ENCODE assay signal across 27 cellular contexts in the genomic region with DNA sequence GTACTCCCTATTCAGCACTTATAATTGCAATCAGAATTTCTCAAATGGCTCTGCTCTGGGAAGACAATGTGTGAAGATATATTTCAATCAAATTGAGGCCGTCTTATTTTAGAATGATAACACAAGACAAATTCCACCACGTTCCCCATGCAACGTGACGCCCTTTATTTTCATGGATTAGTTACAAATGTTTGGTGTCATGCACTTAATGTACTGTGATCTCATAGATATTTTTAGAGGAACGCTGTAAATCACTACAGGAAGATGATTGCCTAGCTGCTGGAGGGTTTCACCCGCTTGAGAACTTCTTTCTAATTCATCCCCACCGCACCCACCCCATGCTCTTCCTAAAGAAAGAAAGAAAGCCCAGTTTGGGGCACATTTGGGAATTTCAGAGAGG.
DNase-seq lines count a peak whose midpoint lies in the region; ATAC-seq and TF ChIP-seq lines count a peak whose summit lies in the region.
"Had no signal": no experiment of that assay in that cellular context is flagged by ENCODE, and none has a peak within 500 bp of the region (broad histone marks: within the 10 kb centered on the region; RNA-seq: fewer than 3 reads in every experiment).

No MANE protein-coding gene starts in this region.

- H3F3A ChIP-seq in smooth muscle cell (ENCODE audit: low read depth), result no peaks in the 10 kb centered on the region

- peak overlapping the region; percentile 78 for H3K27ac ChIP-seq in smooth muscle cell (ENCODE audit: low read depth)
- H3K27ac ChIP-seq: body of pancreas, epithelial cell of prostate, foreskin keratinocyte, upper lobe of right lung had no signal

- H3K4me3 Mint-ChIP-seq in CD14-positive monocyte (no peak overlapping the region), T-helper 17 cell (no peak overlapping the region), immature natural killer cell (no peak overlapping the region)

- H3K9me3 Mint-ChIP-seq in CD14-positive monocyte, result peaks cover 0 to 4% (median 0%) of the 10 kb centered on the region in 7 donors
- H3K9me3 Mint-ChIP-seq in immature natural killer cell, result no peaks in the 10 kb centered on the region
- H3K9me3 Mint-ChIP-seq: CD4-positive, CD25-positive, alpha-beta regulatory T cell; naive B cell had no signal

- peaks cover 59 to 72% of the 10 kb centered on the region in 2 donors for H3K36me3 Mint-ChIP-seq in CD14-positive monocyte
- H3K36me3 Mint-ChIP-seq in T-helper 17 cell (ENCODE audit: low read depth), result peaks cover 7% of the 10 kb centered on the region
- peaks cover 14 to 20% (median 15%) of the 10 kb centered on the region in 3 donors for H3K36me3 Mint-ChIP-seq in immature natural killer cell

- H3K4me1 ChIP-seq in smooth muscle cell (ENCODE audit: low read depth), result peaks cover 27% of the 10 kb centered on the region

- H3K9ac ChIP-seq in smooth muscle cell (ENCODE audit: low read depth), result peak overlapping the region; percentile 34

- no peaks in the 10 kb centered on the region for H3K27me3 Mint-ChIP-seq in CD14-positive monocyte (ENCODE audit: low read depth in 3 of 3)
- no peaks in the 10 kb centered on the region for H3K27me3 Mint-ChIP-seq in T-helper 17 cell
- peaks cover 4 to 11% (median 4%) of the 10 kb centered on the region in 3 donors for H3K27me3 Mint-ChIP-seq in immature natural killer cell (ENCODE audit: low read depth in 3 of 3)
- H3K27me3 Mint-ChIP-seq: CD4-positive, CD25-positive, alpha-beta regulatory T cell; naive B cell had no signal

- H3K4me1 Mint-ChIP-seq in CD14-positive monocyte (peaks cover 63% of the 10 kb centered on the region), T-helper 17 cell (peaks cover 28% of the 10 kb centered on the region), immature natural killer cell (peaks cover 75 to 95% of the 10 kb centered on the region in 2 donors)

- H3K4me2 ChIP-seq in smooth muscle cell, result peak overlapping the region; percentile 56

- H3K9me3 ChIP-seq in T-helper 17 cell (ENCODE audit: control insufficient read depth, low read length, poor library complexity, severe bottlenecking) (no peaks in the 10 kb centered on the region), smooth muscle cell (replicated peaks; ENCODE audit: low read depth) (no peaks in the 10 kb centered on the region)
- H3K9me3 ChIP-seq: body of pancreas, upper lobe of right lung had no signal

- no peaks in the 10 kb centered on the region for H3K36me3 ChIP-seq in smooth muscle cell (ENCODE audit: low read depth)
- H3K36me3 ChIP-seq: upper lobe of right lung had no signal

- H2AFZ ChIP-seq in smooth muscle cell (ENCODE audit: low read depth), result no peak overlapping the region

- no peak for DNase-seq in CD14-positive monocyte (ENCODE audit: low spot score)
- DNase-seq in T-helper 17 cell, result no peak
- DNase-seq in immature natural killer cell, result no peak
- DNase-seq in smooth muscle cell (lab: John Stamatoyannopoulos, UW; ENCODE audit: unreplicated experiment), result no peak
- no peak for DNase-seq in stimulated activated CD4-positive, alpha-beta T cell treated with anti-CD3 and anti-CD28 coated beads, Interleukin-1b, Interleukin-23, amount 100 ng/mL, for 48 hours
- no peak for DNase-seq in hypothalamus (lab: John Stamatoyannopoulos, UW)
- no peak for DNase-seq in GM20000 (ENCODE audit: low spot score)
- DNase-seq: activated naive CD4-positive, alpha-beta T cell treated with Interleukin-2 at 50 U/mL for 16 hours; body of pancreas; CD4-positive, CD25-positive, alpha-beta regulatory T cell; effector CD4-positive, alpha-beta T cell; EL; foreskin keratinocyte; naive B cell; NCI-H1092 treated with DMSO at 0.1 percent for 48 hours; NCI-H187; NCI-H524 treated with DMSO at 0.1 percent for 48 hours; NK-92 treated with Interleukin-12 subunit alpha and Interleukin-12 subunit beta, amount 100 ng/mL, for 24 hours; SHP77; small intestine; stimulated activated CD4-positive, alpha-beta T cell treated with anti-CD3 and anti-CD28 coated beads, Interleukin-2, amount 100 ng/mL, for 24 hours; T1000; upper lobe of right lung had no signal

- H4K20me1 ChIP-seq in smooth muscle cell (ENCODE audit: low read depth), result no peaks in the 10 kb centered on the region

- intact Hi-C loops in CD14-positive monocyte (cut with micrococcal nuclease), result loop anchor here (10.0 kb wide), 2 partner anchors 111 to 121 kb away; a partner anchor contains a TSS

- peak overlapping the region in 5 of 7 donors; percentile 61 to 92 (median 87) for H3K27ac Mint-ChIP-seq in CD14-positive monocyte
- peak overlapping the region; percentile 21 for H3K27ac Mint-ChIP-seq in T-helper 17 cell
- H3K27ac Mint-ChIP-seq in immature natural killer cell, result peak overlapping the region in 5 of 6 donors; percentile 3 to 68 (median 55)

- no peak for ATAC-seq in T-helper 17 cell
- no peak for ATAC-seq in HG02642 (IDR thresholded peaks at IDR 0.05; ENCODE audit: poor library complexity, unreplicated experiment)
- ATAC-seq: body of pancreas, foreskin keratinocyte, K562, Panc1, upper lobe of right lung had no signal

- no peak overlapping the region for H3K4me3 ChIP-seq in smooth muscle cell
- H3K4me3 ChIP-seq: body of pancreas, K562, upper lobe of right lung had no signal

- peaks cover 19% of the 10 kb centered on the region for H3K27me3 ChIP-seq in smooth muscle cell (ENCODE audit: low read depth)
- H3K27me3 ChIP-seq: body of pancreas, upper lobe of right lung had no signal

- 67% methylated on average over 7 of the region's 7 CpGs for WGBS in smooth muscle cell (ENCODE audit: low lambda C conversion rate)

- H3K79me2 ChIP-seq in smooth muscle cell (ENCODE audit: low read depth), result no peaks in the 10 kb centered on the region

- no peak for TF ChIP-seq CTCF in CD14-positive monocyte (IDR thresholded peaks at IDR 0.05)
- TF ChIP-seq CTCF in smooth muscle cell (IDR thresholded peaks at IDR 0.05; ENCODE audit: borderline replicate concordance, insufficient read depth, poor library complexity, severe bottlenecking), result no peak
- TF ChIP-seq CTCF in GM20000 (IDR thresholded peaks at IDR 0.05; ENCODE audit: extremely low read depth, missing control alignments), result no peak

Comparison
In these comparisons a context has a peak if more than half of its experiments do, and no peak if none do; other contexts are left out.
1. H3K27ac Mint-ChIP-seq: peak in every context shown above with its lines; median percentile 87 in CD14-positive monocyte; 55 in immature natural killer cell; 21 in T-helper 17 cell.